8 cellular contexts compared by ENCODE assay signal in genomic region chr17:75238684-75239191, GRCh38. TPM values are rescaled to one million over a fixed set of nuclear protein-coding genes. Genes with fewer than 3 reads are reported as not detected.
DNase-seq lines count a peak whose midpoint lies in the region; ATAC-seq and TF ChIP-seq lines count a peak whose summit lies in the region.

No MANE protein-coding gene starts in this region.

- H3K4me3 ChIP-seq in ovary = no peak overlapping the region

- peak; percentile 71 for DNase-seq in Daoy (ENCODE audit: low read depth)
- DNase-seq in RPMI7951 (ENCODE audit: low read depth) = peak; percentile 56
- peak; percentile 47 for DNase-seq in activated T-helper 9 cell treated with anti-CD3 and anti-CD28 coated beads, Interleukin-2, amount 50 U/mL, for 16 hours (ENCODE audit: low read depth)
- DNase-seq in fibroblast of the conjunctiva (ENCODE audit: low read depth) = peak; percentile 62
- peak; percentile 36 to 71 (median 61) for DNase-seq in ovary
- no peak for DNase-seq in OCI-M2 (lab: John Stamatoyannopoulos, UW; ENCODE audit: unreplicated experiment)

- no peak for TF ChIP-seq POLR2A in ovary (IDR thresholded peaks at IDR 0.05)

- H3K36me3 ChIP-seq in ovary = no peaks in the 10 kb centered on the region

- intact Hi-C loops in ovary (cut with DNase I) = no loop called here

- no peaks in the 10 kb centered on the region for H3K4me1 ChIP-seq in ovary (ENCODE audit: insufficient read depth)

- peak overlapping the region; percentile 93 to 96 (median 94) for H3K27ac Mint-ChIP-seq in IgD-negative memory B cell

- H3K27me3 Mint-ChIP-seq in IgD-negative memory B cell = no peaks in the 10 kb centered on the region

- H3K27me3 ChIP-seq in ovary = no peaks in the 10 kb centered on the region

- H3K36me3 Mint-ChIP-seq in IgD-negative memory B cell = no peaks in the 10 kb centered on the region

- H3K4me3 Mint-ChIP-seq in IgD-negative memory B cell = peak overlapping the region in 3 of 4 donors; percentile 34 to 73 (median 50)

- peaks cover 14 to 24% (median 21%) of the 10 kb centered on the region in 3 donors for H3K4me1 Mint-ChIP-seq in IgD-negative memory B cell

- TF ChIP-seq CTCF in ovary (IDR thresholded peaks at IDR 0.05) = peak; percentile 49 to 54 (median 53)

- WGBS in ovary, 3 donors = 42 to 46% (median 44%) methylated on average over 13 of the region's 13 CpGs

- H3K9me3 Mint-ChIP-seq in IgD-negative memory B cell = no peaks in the 10 kb centered on the region

- TF ChIP-seq EP300 in ovary (IDR thresholded peaks at IDR 0.05) = no peak

- H3K9me3 ChIP-seq in ovary = no peaks in the 10 kb centered on the region

- H3K27ac ChIP-seq in ovary = no peak overlapping the region

- ATAC-seq in HG02678 (IDR thresholded peaks at IDR 0.05; ENCODE audit: unreplicated experiment) = no peak

RNA-seq across cellular contexts. Expression of gene GGA3, which starts 22.7 kb away (rescaled TPM):
- 10.4 and 12.4 TPM in 2 replicates for total RNA-seq in Daoy (2014; rRNA removed; shearing (Covaris generic))
- 27.8 TPM for polyA plus RNA-seq in IgD-negative memory B cell
- total RNA-seq in RPMI7951 (2014; rRNA removed; shearing (Covaris generic)) = 6.4 and 8.4 TPM in 2 replicates
- total RNA-seq in ovary = 10 to 100 TPM; 23.1 to 48.9 (median 38.3) TPM
- 10 to 100 TPM; 18.2 to 39.6 TPM for polyA plus RNA-seq in ovary

RNA-seq across cellular contexts. Expression of gene MRPS7, which starts 22.9 kb away (rescaled TPM):
- total RNA-seq in Daoy (2014; rRNA removed; shearing (Covaris generic)) = 90.2 and 92.2 TPM in 2 replicates
- polyA plus RNA-seq in IgD-negative memory B cell (101 TPM), ovary (10 to 100 TPM; 34.1 to 46.4 TPM)
- total RNA-seq in RPMI7951 (2014; rRNA removed; shearing (Covaris generic)) = 54.8 and 58.2 TPM in 2 replicates
- total RNA-seq in ovary = 10 to 100 TPM; 19.6 to 44.8 (median 34.3) TPM

RNA-seq across cellular contexts. Expression of gene MIF4GD, which starts 32.3 kb away (rescaled TPM):
- total RNA-seq in Daoy (2014; rRNA removed; shearing (Covaris generic)) = 6.7 and 9.4 TPM in 2 replicates
- polyA plus RNA-seq in IgD-negative memory B cell (103 TPM), ovary (10 to 100 TPM; 15.7 to 17.8 TPM)
- total RNA-seq in RPMI7951 (2014; rRNA removed; shearing (Covaris generic)) = 7.4 and 9.3 TPM in 2 replicates
- 10 to 100 TPM; 11.8 to 20.3 (median 13.9) TPM for total RNA-seq in ovary

RNA-seq across cellular contexts. Expression of gene NUP85, which starts 33.3 kb away (rescaled TPM):
- total RNA-seq in Daoy (2014; rRNA removed; shearing (Covaris generic)) = 40.6 and 48.6 TPM in 2 replicates
- 32.3 TPM for polyA plus RNA-seq in IgD-negative memory B cell
- total RNA-seq in RPMI7951 (2014; rRNA removed; shearing (Covaris generic)) = 58.0 and 62.7 TPM in 2 replicates
- 10 to 100 TPM; 23.4 to 82.2 (median 55.1) TPM for total RNA-seq in ovary
- 10 to 100 TPM; 38.1 to 41.1 TPM for polyA plus RNA-seq in ovary

RNA-seq across cellular contexts. Expression of gene SLC25A19, which starts 50.5 kb away (rescaled TPM):
- 19.4 and 30.9 TPM in 2 replicates for total RNA-seq in Daoy (2014; rRNA removed; shearing (Covaris generic))
- polyA plus RNA-seq in IgD-negative memory B cell (22.0 TPM), ovary (1 to 10 TPM; 4.1 to 7.4 TPM)
- total RNA-seq in RPMI7951 (2014; rRNA removed; shearing (Covaris generic)) = 7.3 and 7.9 TPM in 2 replicates
- total RNA-seq in ovary = 10 to 100 TPM in 2 of 7 donors, 1 to 10 TPM in 5; 6.0 to 12.1 (median 7.9) TPM
